ENCODE assay signal across 27 cellular contexts in genomic region chr2:181934694-181935093, GRCh38. TPM values are rescaled to one million over a fixed set of nuclear protein-coding genes. Genes with fewer than 3 reads are reported as not detected.
"Had no signal": no experiment of that assay in that cellular context is flagged by ENCODE, and none has a peak within 500 bp of the region (broad histone marks: within the 10 kb centered on the region; RNA-seq: fewer than 3 reads in every experiment).

No MANE protein-coding gene starts in this region.

- H3K4me1 ChIP-seq: psoas muscle, suprapubic skin, transverse colon, vagina had no signal

- H3K36me3 ChIP-seq: ovary, vagina had no signal

- H3K4me2 ChIP-seq: hepatocyte had no signal

- ATAC-seq: foreskin keratinocyte; gastroesophageal sphincter; heart left ventricle; left ventricle myocardium superior; lower lobe of right lung; naive thymus-derived CD8-positive, alpha-beta T cell; psoas muscle; stimulated activated naive CD8-positive, alpha-beta T cell treated with anti-CD3 and anti-CD28 coated beads, Interleukin-15, amount 100 ng/mL, for 72 hours had no signal

- H3K9me3 ChIP-seq: esophagus muscularis mucosa, gastroesophageal sphincter, heart left ventricle, lower lobe of right lung, ovary, psoas muscle, spleen, suprapubic skin, transverse colon, vagina had no signal

- H3K4me3 Mint-ChIP-seq: naive thymus-derived CD8-positive, alpha-beta T cell; nephron progenitor cell; stimulated activated naive CD8-positive, alpha-beta T cell treated with anti-CD3 and anti-CD28 coated beads, Interleukin-15, amount 100 ng/mL, for 72 hours had no signal

- H3K79me2 ChIP-seq: hepatocyte had no signal

- H3K27ac ChIP-seq: coronary artery, esophagus muscularis mucosa, foreskin keratinocyte, gastroesophageal sphincter, heart left ventricle, hepatocyte, lower lobe of right lung, ovary, psoas muscle, skin epidermis, spleen, suprapubic skin, transverse colon, vagina had no signal

- H3K27ac Mint-ChIP-seq: naive thymus-derived CD8-positive, alpha-beta T cell; nephron progenitor cell; stimulated activated naive CD8-positive, alpha-beta T cell treated with anti-CD3 and anti-CD28 coated beads, Interleukin-15, amount 100 ng/mL, for 72 hours had no signal

- H3K9me3 Mint-ChIP-seq: naive thymus-derived CD8-positive, alpha-beta T cell; nephron progenitor cell; stimulated activated naive CD8-positive, alpha-beta T cell treated with anti-CD3 and anti-CD28 coated beads, Interleukin-15, amount 100 ng/mL, for 72 hours had no signal

- H2AFZ ChIP-seq: hepatocyte had no signal

- H3K27me3 ChIP-seq: esophagus muscularis mucosa, foreskin keratinocyte, gastroesophageal sphincter, heart left ventricle, hepatocyte, ovary, spleen, suprapubic skin, transverse colon, vagina had no signal

- H3K4me3 ChIP-seq: coronary artery, esophagus muscularis mucosa, gastroesophageal sphincter, heart left ventricle, hepatocyte, lower lobe of right lung, ovary, psoas muscle, skin epidermis, spleen, suprapubic skin, transverse colon, vagina had no signal

- DNase-seq: dermis blood vessel endothelial cell; effector memory CD4-positive, alpha-beta T cell; foreskin keratinocyte; heart left ventricle; left ventricle myocardium superior; lower lobe of right lung; naive thymus-derived CD8-positive, alpha-beta T cell; nephron progenitor cell; occipital lobe; ovary; posterior cingulate gyrus; psoas muscle; right cardiac atrium; spleen; stimulated activated CD4-positive, alpha-beta T cell treated with anti-CD3 and anti-CD28 coated beads, Interleukin-4, amount 100 ng/mL, for 4 hours; stimulated activated naive CD4-positive, alpha-beta T cell; stimulated activated naive CD8-positive, alpha-beta T cell treated with anti-CD3 and anti-CD28 coated beads, Interleukin-15, amount 100 ng/mL, for 72 hours; transverse colon had no signal

- H3K4me1 Mint-ChIP-seq: naive thymus-derived CD8-positive, alpha-beta T cell; nephron progenitor cell; stimulated activated naive CD8-positive, alpha-beta T cell treated with anti-CD3 and anti-CD28 coated beads, Interleukin-15, amount 100 ng/mL, for 72 hours had no signal

RNA-seq across cellular contexts. Expression of gene PPP1R1C, which starts 51.0 kb away (rescaled TPM):
- total RNA-seq: endothelial cell of umbilical vein; mesenteric fat pad; naive thymus-derived CD8-positive, alpha-beta T cell; vagina had no signal
- polyA plus RNA-seq: naive thymus-derived CD8-positive, alpha-beta T cell had no signal
